In genomic region chr20:5511082-5511481, GRCh38 we compare ENCODE assay signal across 30 cellular contexts.
"Had no signal": no experiment of that assay in that cellular context is flagged by ENCODE, and none has a peak within 500 bp of the region (broad histone marks: within the 10 kb centered on the region; RNA-seq: fewer than 3 reads in every experiment).

No MANE protein-coding gene starts in this region.

- H3K36me3 ChIP-seq: cardiac muscle cell, colonic mucosa, esophagus squamous epithelium, gastroesophageal sphincter, heart right ventricle, WERI-Rb-1 had no signal

- H3K4me1 ChIP-seq: body of pancreas, colonic mucosa, esophagus squamous epithelium, gastroesophageal sphincter, heart right ventricle had no signal

- ATAC-seq: activated CD4-positive, alpha-beta T cell treated with anti-CD3 and anti-CD28 coated beads for 36 hours; activated CD4-positive, CD25-positive, alpha-beta regulatory T cell treated with anti-CD3 and anti-CD28 coated beads, Interleukin-2, amount 50 U/mL, for 24 hours; activated T-cell treated with anti-CD3 and anti-CD28 coated beads, Interleukin-2, amount 50 U/mL, for 4 hours; activated T-helper 17 cell treated with anti-CD3 and anti-CD28 coated beads, Interleukin-2, amount 50 U/mL, for 72 hours; body of pancreas; gastroesophageal sphincter; heart right ventricle; T-helper 17 cell had no signal

- H3K4me3 Mint-ChIP-seq: activated B cell treated with CpG ODN at 0.5 μM for 24 hours; activated CD4-positive, alpha-beta T cell treated with anti-CD3 and anti-CD28 coated beads for 36 hours; activated CD4-positive, alpha-beta T cell treated with anti-CD3 and anti-CD28 coated beads, Interleukin-2, amount 10 ng/mL, durations not matched to agents 7 days and 5 days; activated naive CD4-positive, alpha-beta T cell treated with anti-CD3 and anti-CD28 coated beads, Interleukin-2, amount 50 U/mL, for 24 hours; activated T-cell treated with anti-CD3 and anti-CD28 coated beads, Interleukin-2, amount 50 U/mL, for 4 hours; activated T-helper 17 cell treated with anti-CD3 and anti-CD28 coated beads, Interleukin-2, amount 50 U/mL, for 72 hours; T-helper 17 cell; T-helper 2 cell treated with Interferon-gamma antibody and Interleukin-4, amounts not matched to agents 5 μg/mL and 100 μg/mL, for 36 hours had no signal

- H3K4me3 ChIP-seq: body of pancreas, cardiac muscle cell, colonic mucosa, esophagus squamous epithelium, gastroesophageal sphincter, heart right ventricle had no signal

- H3K27me3 Mint-ChIP-seq: activated B cell treated with CpG ODN at 0.5 μM for 24 hours; activated CD4-positive, alpha-beta T cell treated with anti-CD3 and anti-CD28 coated beads for 36 hours; activated CD4-positive, alpha-beta T cell treated with anti-CD3 and anti-CD28 coated beads, Interleukin-2, amount 10 ng/mL, durations not matched to agents 7 days and 5 days; activated naive CD4-positive, alpha-beta T cell treated with anti-CD3 and anti-CD28 coated beads, Interleukin-2, amount 50 U/mL, for 24 hours; activated T-helper 17 cell treated with anti-CD3 and anti-CD28 coated beads, Interleukin-2, amount 50 U/mL, for 72 hours; T-helper 17 cell had no signal

- H3K27ac ChIP-seq: body of pancreas, cardiac muscle cell, colonic mucosa, epithelial cell of prostate, esophagus squamous epithelium, gastroesophageal sphincter, heart right ventricle, WERI-Rb-1 had no signal

- H3K9me3 ChIP-seq: body of pancreas, colonic mucosa, esophagus squamous epithelium, gastroesophageal sphincter had no signal

- H3K27ac Mint-ChIP-seq: activated B cell treated with CpG ODN at 0.5 μM for 24 hours; activated CD4-positive, alpha-beta T cell treated with anti-CD3 and anti-CD28 coated beads for 36 hours; activated CD4-positive, alpha-beta T cell treated with anti-CD3 and anti-CD28 coated beads, Interleukin-2, amount 10 ng/mL, durations not matched to agents 7 days and 5 days; activated naive CD4-positive, alpha-beta T cell treated with anti-CD3 and anti-CD28 coated beads, Interleukin-2, amount 50 U/mL, for 24 hours; activated T-helper 17 cell treated with anti-CD3 and anti-CD28 coated beads, Interleukin-2, amount 50 U/mL, for 72 hours; T-helper 17 cell; T-helper 2 cell treated with Interferon-gamma antibody and Interleukin-4, amounts not matched to agents 5 μg/mL and 100 μg/mL, for 36 hours had no signal

- H3K27me3 ChIP-seq: body of pancreas, cardiac muscle cell, colonic mucosa, esophagus squamous epithelium, gastroesophageal sphincter, heart right ventricle had no signal

- H3K4me1 Mint-ChIP-seq: activated B cell treated with CpG ODN at 0.5 μM for 24 hours; activated T-helper 17 cell treated with anti-CD3 and anti-CD28 coated beads, Interleukin-2, amount 50 U/mL, for 72 hours had no signal

- DNase-seq: activated B cell treated with CpG ODN at 0.5 μM for 24 hours; activated CD4-positive, alpha-beta T cell treated with anti-CD3 and anti-CD28 coated beads for 36 hours; activated CD4-positive, alpha-beta T cell treated with anti-CD3 and anti-CD28 coated beads, Interleukin-2, amount 10 ng/mL, durations not matched to agents 7 days and 5 days; activated CD4-positive, alpha-beta T cell treated with anti-CD3 and anti-CD28 coated beads, Interleukin-2, amount 50 U/mL, for 4 hours; activated CD8-positive, alpha-beta memory T cell treated with anti-CD3 and anti-CD28 coated beads for 24 hours; activated effector memory CD4-positive, alpha-beta T cell treated with Interleukin-2 at 50 U/mL for 16 hours; activated gamma-delta T cell treated with Interleukin-2 at 50 U/mL for 16 hours; activated naive CD4-positive, alpha-beta T cell treated with Interleukin-2 at 50 U/mL for 16 hours; activated T-cell treated with anti-CD3 and anti-CD28 coated beads, Interleukin-2, amount 50 U/mL, for 4 hours; amygdala; aorta; body of pancreas; central memory CD4-positive, alpha-beta T cell; cerebellar nuclear complex; colonic mucosa; effector CD8-positive, alpha-beta T cell; esophagus squamous epithelium; foreskin melanocyte; heart right ventricle; T-helper 1 cell; T-helper 17 cell; T1000; WERI-Rb-1 had no signal

- H3K9me3 Mint-ChIP-seq: activated B cell treated with CpG ODN at 0.5 μM for 24 hours; activated CD4-positive, alpha-beta T cell treated with anti-CD3 and anti-CD28 coated beads, Interleukin-2, amount 10 ng/mL, durations not matched to agents 7 days and 5 days; activated naive CD4-positive, alpha-beta T cell treated with anti-CD3 and anti-CD28 coated beads, Interleukin-2, amount 50 U/mL, for 24 hours; activated T-cell treated with anti-CD3 and anti-CD28 coated beads, Interleukin-2, amount 50 U/mL, for 4 hours; activated T-helper 17 cell treated with anti-CD3 and anti-CD28 coated beads, Interleukin-2, amount 50 U/mL, for 72 hours; T-helper 2 cell treated with Interferon-gamma antibody and Interleukin-4, amounts not matched to agents 5 μg/mL and 100 μg/mL, for 36 hours had no signal
